Comparison of ENCODE assay signal across 17 cellular contexts in the genomic region with DNA sequence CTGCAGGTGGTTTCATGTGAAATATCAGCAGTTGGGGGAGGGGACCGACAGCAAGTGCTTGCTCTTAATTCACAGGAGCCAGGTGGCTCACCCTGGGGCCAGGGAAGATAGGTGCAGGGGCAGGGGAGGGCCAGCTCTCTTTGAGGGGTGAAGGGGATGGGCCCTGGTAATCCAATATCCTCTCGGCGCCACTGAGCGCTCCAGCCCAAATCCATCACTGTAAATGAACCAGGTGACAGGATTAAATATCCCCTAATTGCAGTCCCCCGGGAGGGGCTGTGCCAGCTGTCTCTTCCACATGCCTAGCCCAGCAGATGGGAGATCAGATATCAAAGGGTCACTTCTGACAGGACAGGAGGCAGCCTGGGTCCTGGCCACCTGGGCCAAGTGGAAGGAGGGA.
DNase-seq lines count a peak whose midpoint lies in the region; ATAC-seq and TF ChIP-seq lines count a peak whose summit lies in the region.
"Had no signal": no experiment of that assay in that cellular context is flagged by ENCODE, and none has a peak within 500 bp of the region (broad histone marks: within the 10 kb centered on the region; RNA-seq: fewer than 3 reads in every experiment).

No MANE protein-coding gene starts in this region.

- no peak for ATAC-seq in stimulated activated naive B cell treated with anti-CD40 and anti-IgM and Interleukin-4, amounts not matched to agents 10 μg/mL and 1 μg/mL and 100 μg/mL, for 72 hours (replicated peaks)
- ATAC-seq: left ventricle myocardium superior, upper lobe of right lung had no signal

- POLR2A ChIA-PET in HEK293 (lab: Yijun Ruan, JAX): no interaction called here

- H3K4me1 ChIP-seq in HEK293 (ENCODE audit: control insufficient read depth, insufficient read depth, low read length): peaks cover 6% of the 10 kb centered on the region; the same call in 1 of the 2 replicates

- H3K36me3 Mint-ChIP-seq in stimulated activated naive B cell treated with anti-CD40 and anti-IgM and Interleukin-4, amounts not matched to agents 10 μg/mL and 1 μg/mL and 100 μg/mL, for 72 hours: no peaks in the 10 kb centered on the region
- H3K36me3 Mint-ChIP-seq: CD14-positive monocyte had no signal

- H3K27me3 Mint-ChIP-seq in stimulated activated naive B cell treated with anti-CD40 and anti-IgM and Interleukin-4, amounts not matched to agents 10 μg/mL and 1 μg/mL and 100 μg/mL, for 72 hours: peaks cover 4 to 6% of the 10 kb centered on the region in 2 donors

- no peaks in the 10 kb centered on the region for H3K4me1 Mint-ChIP-seq in stimulated activated naive B cell treated with anti-CD40 and anti-IgM and Interleukin-4, amounts not matched to agents 10 μg/mL and 1 μg/mL and 100 μg/mL, for 72 hours
- H3K4me1 Mint-ChIP-seq: CD14-positive monocyte had no signal

- H3K27ac ChIP-seq in HEK293 (ENCODE audit: extremely low read depth, low read depth, low read length): no peak overlapping the region
- H3K27ac ChIP-seq: HL-60, upper lobe of right lung had no signal

- no peak for TF ChIP-seq CTCF in HEK293 (tag by site-specific recombination; IDR thresholded peaks at IDR 0.05)

- H3K9me3 Mint-ChIP-seq in stimulated activated naive B cell treated with anti-CD40 and anti-IgM and Interleukin-4, amounts not matched to agents 10 μg/mL and 1 μg/mL and 100 μg/mL, for 72 hours: peaks cover 3 to 4% of the 10 kb centered on the region in 2 donors

- CTCF ChIA-PET in HEK293 (lab: Yijun Ruan, JAX): interaction anchor here (0.6 to 0.7 kb wide), 3 partner anchors 16 to 39 kb away, joined by 3 to 5 read pairs (median 3); no protein-coding TSS in a partner anchor

- no peaks in the 10 kb centered on the region for H3K9me3 ChIP-seq in HEK293 (ENCODE audit: control insufficient read depth, insufficient read depth, low read depth, low read length)
- H3K9me3 ChIP-seq: upper lobe of right lung had no signal

- no peak overlapping the region for H3K4me3 ChIP-seq in HEK293 (ENCODE audit: low read depth, low read length)
- H3K4me3 ChIP-seq: upper lobe of right lung had no signal

- H3K27ac Mint-ChIP-seq in stimulated activated naive B cell treated with anti-CD40 and anti-IgM and Interleukin-4, amounts not matched to agents 10 μg/mL and 1 μg/mL and 100 μg/mL, for 72 hours: no peak overlapping the region
- H3K27ac Mint-ChIP-seq: CD14-positive monocyte; stimulated activated naive CD8-positive, alpha-beta T cell treated with anti-CD3 and anti-CD28 coated beads, Interleukin-15, Interleukin-2, amounts not matched to agents 100 ng/mL and 50 ng/mL, for 24 hours had no signal

- H3K4me3 Mint-ChIP-seq in stimulated activated naive B cell treated with anti-CD40 and anti-IgM and Interleukin-4, amounts not matched to agents 10 μg/mL and 1 μg/mL and 100 μg/mL, for 72 hours: no peak overlapping the region
- H3K4me3 Mint-ChIP-seq: CD14-positive monocyte; stimulated activated naive CD8-positive, alpha-beta T cell treated with anti-CD3 and anti-CD28 coated beads, Interleukin-15, Interleukin-2, amounts not matched to agents 100 ng/mL and 50 ng/mL, for 24 hours had no signal

- DNase-seq in COR-L47 (lab: John Stamatoyannopoulos, UW) (peak; percentile 95), NCI-H2107 (lab: John Stamatoyannopoulos, UW) (peak; percentile 75), NCI-H82 (lab: John Stamatoyannopoulos, UW) (peak; percentile 99), foreskin melanocyte (no peak), retina (no peak), CD1c-positive myeloid dendritic cell (ENCODE audit: extremely low spot score) (no peak)
- no peak for DNase-seq in stimulated activated naive B cell treated with anti-CD40 and anti-IgM and Interleukin-4, amounts not matched to agents 10 μg/mL and 1 μg/mL and 100 μg/mL, for 72 hours
- DNase-seq: activated CD4-positive, alpha-beta T cell treated with anti-CD3 and anti-CD28 coated beads, Interleukin-2, amount 50 U/mL, for 48 hours; central memory CD4-positive, alpha-beta T cell; left ventricle myocardium superior; OCI-M1; posterior cingulate gyrus; upper lobe of right lung had no signal

- no peaks in the 10 kb centered on the region for H3K36me3 ChIP-seq in HEK293 (ENCODE audit: control insufficient read depth in 2 of 2, insufficient read depth in 1 of 2, low read length in 2 of 2)
- H3K36me3 ChIP-seq: upper lobe of right lung had no signal

TF ChIP-seq in HEK293, 187 proteins besides CTCF, POLR2A, EP300 and RAD21:
- TF ChIP-seq ZNF341 (tag by site-specific recombination; IDR thresholded peaks at IDR 0.05; ENCODE audit: low read depth): 0 out of 2 replicates have a peak, but pooled peaks have one; percentile 20
- TF ChIP-seq TCF7L2 (IDR thresholded peaks at IDR 0.05; ENCODE audit: borderline replicate concordance, low read depth, low read length): 0 out of 2 replicates have a peak, but pooled peaks have one; percentile 49
- TF ChIP-seq, protein P1, sequence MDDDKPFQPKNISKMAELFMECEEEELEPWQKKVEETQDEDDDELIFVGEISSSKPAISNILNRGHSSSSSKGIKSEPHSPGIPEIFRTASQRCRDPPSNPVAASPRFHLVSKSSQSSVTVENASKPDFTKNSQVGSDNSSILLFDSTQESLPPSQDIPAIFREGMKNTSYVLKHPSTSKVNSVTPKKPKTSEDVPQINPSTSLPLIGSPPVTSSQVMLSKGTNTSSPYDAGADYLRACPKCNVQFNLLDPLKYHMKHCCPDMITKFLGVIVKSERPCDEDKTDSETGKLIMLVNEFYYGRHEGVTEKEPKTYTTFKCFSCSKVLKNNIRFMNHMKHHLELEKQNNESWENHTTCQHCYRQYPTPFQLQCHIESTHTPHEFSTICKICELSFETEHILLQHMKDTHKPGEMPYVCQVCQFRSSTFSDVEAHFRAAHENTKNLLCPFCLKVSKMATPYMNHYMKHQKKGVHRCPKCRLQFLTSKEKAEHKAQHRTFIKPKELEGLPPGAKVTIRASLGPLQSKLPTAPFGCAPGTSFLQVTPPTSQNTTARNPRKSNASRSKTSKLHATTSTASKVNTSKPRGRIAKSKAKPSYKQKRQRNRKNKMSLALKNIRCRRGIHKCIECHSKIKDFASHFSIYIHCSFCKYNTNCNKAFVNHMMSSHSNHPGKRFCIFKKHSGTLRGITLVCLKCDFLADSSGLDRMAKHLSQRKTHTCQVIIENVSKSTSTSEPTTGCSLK (tag by site-specific recombination; IDR thresholded peaks at IDR 0.05): no peak
- TF ChIP-seq ZNF292 (tag by site-specific recombination; IDR thresholded peaks at IDR 0.05; ENCODE audit: borderline replicate concordance, low read depth): no peak
- no peak for TF ChIP-seq ZNF529 (tag by site-specific recombination; IDR thresholded peaks at IDR 0.05; ENCODE audit: insufficient replicate concordance)
- peak; percentile 57 for TF ChIP-seq WT1 (tag by site-specific recombination; IDR thresholded peaks at IDR 0.05)
- TF ChIP-seq, protein P2, sequence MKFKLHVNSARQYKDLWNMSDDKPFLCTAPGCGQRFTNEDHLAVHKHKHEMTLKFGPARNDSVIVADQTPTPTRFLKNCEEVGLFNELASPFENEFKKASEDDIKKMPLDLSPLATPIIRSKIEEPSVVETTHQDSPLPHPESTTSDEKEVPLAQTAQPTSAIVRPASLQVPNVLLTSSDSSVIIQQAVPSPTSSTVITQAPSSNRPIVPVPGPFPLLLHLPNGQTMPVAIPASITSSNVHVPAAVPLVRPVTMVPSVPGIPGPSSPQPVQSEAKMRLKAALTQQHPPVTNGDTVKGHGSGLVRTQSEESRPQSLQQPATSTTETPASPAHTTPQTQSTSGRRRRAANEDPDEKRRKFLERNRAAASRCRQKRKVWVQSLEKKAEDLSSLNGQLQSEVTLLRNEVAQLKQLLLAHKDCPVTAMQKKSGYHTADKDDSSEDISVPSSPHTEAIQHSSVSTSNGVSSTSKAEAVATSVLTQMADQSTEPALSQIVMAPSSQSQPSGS (tag by site-specific recombination; IDR thresholded peaks at IDR 0.05; ENCODE audit: low read depth): no peak
- TF ChIP-seq ZNF610 (tag by site-specific recombination; IDR thresholded peaks at IDR 0.05; ENCODE audit: borderline replicate concordance): no peak
- TF ChIP-seq GLIS1 (tag by site-specific recombination; IDR thresholded peaks at IDR 0.05): peak; percentile 47

Comparison
In these comparisons a context has a peak if more than half of its experiments do, and no peak if none do; other contexts are left out.
1. DNase-seq: peak in COR-L47 (single experiment), NCI-H2107 (single experiment) and NCI-H82 (single experiment); none in foreskin melanocyte (single experiment), stimulated activated naive B cell treated with anti-CD40 and anti-IgM and Interleukin-4, amounts not matched to agents 10 μg/mL and 1 μg/mL and 100 μg/mL, for 72 hours (single experiment), retina (single experiment) and CD1c-positive myeloid dendritic cell (single experiment).